In the genomic region with DNA sequence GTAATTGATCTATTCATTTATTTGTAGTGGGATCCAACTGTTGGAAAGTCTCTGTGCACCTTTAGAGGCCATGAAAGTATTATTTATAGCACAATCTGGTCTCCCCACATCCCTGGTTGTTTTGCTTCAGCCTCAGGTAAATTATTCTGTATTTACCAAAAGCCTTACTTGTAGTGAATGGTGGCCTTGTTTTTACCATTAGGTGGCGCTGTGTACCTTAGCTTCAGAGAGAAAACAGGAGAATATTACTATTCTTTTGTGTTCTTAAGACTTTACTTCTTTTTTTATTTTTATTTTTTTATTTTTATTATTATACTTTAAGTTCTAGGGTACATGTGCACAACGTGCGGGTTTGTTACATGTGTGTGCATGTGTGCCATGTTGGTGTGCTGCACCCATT, we compare ENCODE assay signal across 8 cellular contexts. TPM values are rescaled to one million over a fixed set of nuclear protein-coding genes. Genes with fewer than 3 reads are reported as not detected.
A peak's percentile ranks its signal among the peaks of the same experiment; 100 is the strongest.
DNase-seq lines count a peak whose midpoint lies in the region; ATAC-seq and TF ChIP-seq lines count a peak whose summit lies in the region.

No MANE protein-coding gene starts in this region.

- peaks cover 41% of the 10 kb centered on the region for H3K36me3 Mint-ChIP-seq in activated CD4-positive, alpha-beta T cell treated with anti-CD3 and anti-CD28 coated beads for 36 hours (ENCODE audit: low read depth)

- H3K4me1 Mint-ChIP-seq in activated CD4-positive, alpha-beta T cell treated with anti-CD3 and anti-CD28 coated beads for 36 hours, result no peaks in the 10 kb centered on the region

- H3K27ac Mint-ChIP-seq in activated CD4-positive, alpha-beta T cell treated with anti-CD3 and anti-CD28 coated beads for 36 hours, result no peak overlapping the region

- POLR2A ChIA-PET in AG04449 (lab: Yijun Ruan, JAX), result no interaction called here
- POLR2A ChIA-PET in activated CD4-positive, alpha-beta T cell treated with anti-CD3 and anti-CD28 coated beads for 36 hours (lab: Charles Lee), result interaction anchor here (0.6 kb wide), 1 partner anchor 1320 kb away, joined by 3 read pairs; no protein-coding TSS in a partner anchor

- H3K27ac ChIP-seq in gastroesophageal sphincter, result no peak overlapping the region
- H3K27ac ChIP-seq in gastrocnemius medialis, result no peak overlapping the region

- H3K27me3 Mint-ChIP-seq in activated CD4-positive, alpha-beta T cell treated with anti-CD3 and anti-CD28 coated beads for 36 hours, result no peaks in the 10 kb centered on the region

- H3K36me3 ChIP-seq in gastroesophageal sphincter, result no peaks in the 10 kb centered on the region
- no peaks in the 10 kb centered on the region for H3K36me3 ChIP-seq in gastrocnemius medialis

- DNase-seq in AG04449 (ENCODE audit: low read depth, low spot score) (peak; percentile 31), Daoy (ENCODE audit: low read depth) (peak; percentile 25), NCI-H1417 (lab: John Stamatoyannopoulos, UW) (peak; percentile 22 to 85 (median 39)), gastrocnemius medialis (no peak)
- DNase-seq in activated CD4-positive, alpha-beta T cell treated with anti-CD3 and anti-CD28 coated beads for 36 hours, result peak; percentile 52

- no peak overlapping the region for H3K4me3 Mint-ChIP-seq in activated CD4-positive, alpha-beta T cell treated with anti-CD3 and anti-CD28 coated beads for 36 hours

- H3K9me3 Mint-ChIP-seq in activated CD4-positive, alpha-beta T cell treated with anti-CD3 and anti-CD28 coated beads for 36 hours (ENCODE audit: low read depth), result peaks cover 8% of the 10 kb centered on the region

- 13 to 53% methylated on average over 1 to 3 of the region's 3 CpGs for WGBS in gastroesophageal sphincter (ENCODE audit: low coverage in 1 of 2), 2 donors

- intact Hi-C loops in activated CD4-positive, alpha-beta T cell treated with anti-CD3 and anti-CD28 coated beads for 36 hours (cut with DNase I, micrococcal nuclease), result loop anchor here (5.0 to 10.0 kb wide), 2 partner anchors 79 to 81 kb away; partner anchors contain the start of gene SLC35D3 (in 1 of the 2)
- intact Hi-C loops in gastrocnemius medialis (cut with DNase I; ENCODE audit: low total_unique reads), result no loop called here

- H3K9me3 ChIP-seq in gastroesophageal sphincter (no peaks in the 10 kb centered on the region), gastrocnemius medialis (no peaks in the 10 kb centered on the region)

- H3K4me1 ChIP-seq in gastroesophageal sphincter, result peaks cover 0 to 29% (median 3%) of the 10 kb centered on the region in 3 donors
- H3K4me1 ChIP-seq in gastrocnemius medialis, result peaks cover 0 to 4% of the 10 kb centered on the region in 2 donors

- TF ChIP-seq CTCF in AG04449 (IDR thresholded peaks at IDR 0.05; ENCODE audit: insufficient read depth, low read length, missing control alignments), result peak; percentile 60
- TF ChIP-seq CTCF in gastroesophageal sphincter (IDR thresholded peaks at IDR 0.05), result peak; percentile 37 to 70 (median 60)
- TF ChIP-seq CTCF in gastrocnemius medialis (IDR thresholded peaks at IDR 0.05 in 4 of 5, conservative IDR thresholded peaks at IDR 0.05 in 1 of 5), result peak in 3 of 5 experiments; percentile 19 to 71 (median 56)

- ATAC-seq in activated CD4-positive, alpha-beta T cell treated with anti-CD3 and anti-CD28 coated beads for 36 hours, result peak; percentile 39
- ATAC-seq in gastroesophageal sphincter, result no peak
- ATAC-seq in gastrocnemius medialis, result no peak
- no peak for ATAC-seq in HG02678 (IDR thresholded peaks at IDR 0.05; ENCODE audit: unreplicated experiment)
- ATAC-seq in GM19351 (IDR thresholded peaks at IDR 0.05; ENCODE audit: unreplicated experiment), result no peak

- H3K4me3 ChIP-seq in AG04449 (ENCODE audit: low read depth, low read length) (no peak overlapping the region), gastroesophageal sphincter (no peak overlapping the region), gastrocnemius medialis (no peak overlapping the region)

- no peak for TF ChIP-seq EP300 in gastroesophageal sphincter (IDR thresholded peaks at IDR 0.05)

- TF ChIP-seq POLR2A in gastroesophageal sphincter (IDR thresholded peaks at IDR 0.05), result no peak
- TF ChIP-seq POLR2A in gastrocnemius medialis (IDR thresholded peaks at IDR 0.05), result no peak

- H3K27me3 ChIP-seq in gastroesophageal sphincter, result no peaks in the 10 kb centered on the region
- no peaks in the 10 kb centered on the region for H3K27me3 ChIP-seq in gastrocnemius medialis

- CTCF ChIA-PET in AG04449 (lab: Yijun Ruan, JAX), result interaction anchor here (0.6 to 3.7 kb wide), 20 partner anchors 8 to 265 kb away, joined by 3 to 27 read pairs (median 6); partner anchors contain the start of gene PEX7
- CTCF ChIA-PET in activated CD4-positive, alpha-beta T cell treated with anti-CD3 and anti-CD28 coated beads for 36 hours (lab: Charles Lee), result interaction anchor here (0.6 to 1.6 kb wide), 9 partner anchors 13 to 556 kb away, joined by 3 to 7 read pairs (median 3); no protein-coding TSS in a partner anchor

- in situ Hi-C loops in gastrocnemius medialis (cut with MboI; ENCODE audit: low sequenced_read_pairs in 4 of 4), result no loop called here

RNA-seq across cellular contexts. Expression of gene PEX7, which starts 23.7 kb away (rescaled TPM):
- total RNA-seq in Daoy (2014; rRNA removed; shearing (Covaris generic)), result 13.4 and 17.2 TPM in 2 replicates
- 1 to 10 TPM; 3.6 to 4.9 TPM for total RNA-seq in activated CD4-positive, alpha-beta T cell treated with anti-CD3 and anti-CD28 coated beads for 36 hours
- total RNA-seq in gastroesophageal sphincter (10 to 100 TPM in 1 of 4 donors, 1 to 10 TPM in 3; 5.9 to 17.1 (median 6.9) TPM), gastrocnemius medialis (10 to 100 TPM in 1 of 4 donors, 1 to 10 TPM in 2, under 1 TPM in 1; 0.32 to 10.6 (median 6.0) TPM)

RNA-seq across cellular contexts. Expression of gene MAP3K5, which starts 53.8 kb away (rescaled TPM):
- 1.2 and 3.4 TPM in 2 replicates for total RNA-seq in Daoy (2014; rRNA removed; shearing (Covaris generic))
- total RNA-seq in activated CD4-positive, alpha-beta T cell treated with anti-CD3 and anti-CD28 coated beads for 36 hours, result 1 to 10 TPM; 6.7 to 7.3 TPM
- total RNA-seq in gastroesophageal sphincter (10 to 100 TPM; 20.8 to 31.7 (median 23.4) TPM), gastrocnemius medialis (10 to 100 TPM in 1 of 4 donors, 1 to 10 TPM in 3; 2.9 to 46.9 (median 4.9) TPM)

Comparison
In these comparisons a context has a peak if more than half of its experiments do, and no peak if none do; other contexts are left out.
1. DNase-seq: peak in AG04449 (single experiment), Daoy (single experiment), NCI-H1417 (3 of 3) and activated CD4-positive, alpha-beta T cell treated with anti-CD3 and anti-CD28 coated beads for 36 hours (single experiment); none in gastrocnemius medialis (0 of 2).
2. Peak in every context shown above with its lines, with median percentiles within 50 percentile points of each other: CTCF ChIP-seq.